ENCODE assay signal across 2 cellular contexts in genomic region chr10:77877461-77878344, GRCh38.
TF ChIP-seq lines count a peak whose summit lies in the region.

No MANE protein-coding gene starts in this region.

TF ChIP-seq in SK-N-SH treated with all-trans-retinoic acid at 6 μM for 48 hours, 23 proteins besides CTCF, POLR2A, EP300 and RAD21 (continued from another document):
- TF ChIP-seq TSHZ2 (CRISPR knock-in tag; IDR thresholded peaks at IDR 0.05) = peak; percentile 71
- no peak for TF ChIP-seq ZNF565 (CRISPR knock-in tag; conservative IDR thresholded peaks at IDR 0.05; ENCODE audit: low read depth)
- TF ChIP-seq BACH2 (CRISPR knock-in tag; IDR thresholded peaks at IDR 0.05; ENCODE audit: borderline replicate concordance) = no peak
- TF ChIP-seq ESRRG (CRISPR knock-in tag; IDR thresholded peaks at IDR 0.05) = no peak
- TF ChIP-seq ZNF70 (CRISPR knock-in tag; IDR thresholded peaks at IDR 0.05) = 0 out of 2 replicates have a peak, but pooled peaks have one; percentile 12
- no peak for TF ChIP-seq PPARA (CRISPR knock-in tag; IDR thresholded peaks at IDR 0.05; ENCODE audit: borderline replicate concordance)
- TF ChIP-seq GLIS3 (CRISPR knock-in tag; IDR thresholded peaks at IDR 0.05) = no peak
- no peak for TF ChIP-seq RARB (CRISPR knock-in tag; IDR thresholded peaks at IDR 0.05)
- TF ChIP-seq OSR1 (CRISPR knock-in tag; IDR thresholded peaks at IDR 0.05) = no peak
- no peak for TF ChIP-seq ISL1 (CRISPR knock-in tag; IDR thresholded peaks at IDR 0.05)
- peak; percentile 51; the same call in 1 of the 2 replicates for TF ChIP-seq TCF4 (CRISPR knock-in tag; IDR thresholded peaks at IDR 0.05; ENCODE audit: borderline replicate concordance)
- no peak for TF ChIP-seq ZNF8 (CRISPR knock-in tag; IDR thresholded peaks at IDR 0.05)
- no peak for TF ChIP-seq POU6F1 (CRISPR knock-in tag; IDR thresholded peaks at IDR 0.05; ENCODE audit: borderline replicate concordance, low read depth)
- TF ChIP-seq CREB5 (CRISPR knock-in tag; IDR thresholded peaks at IDR 0.05; ENCODE audit: low read depth) = no peak
- TF ChIP-seq ZC3H10 (CRISPR knock-in tag; IDR thresholded peaks at IDR 0.05) = no peak
- no peak for TF ChIP-seq ZFP30 (CRISPR knock-in tag; IDR thresholded peaks at IDR 0.05)
- no peak for TF ChIP-seq SNAI2 (CRISPR knock-in tag; IDR thresholded peaks at IDR 0.05)
- no peak for TF ChIP-seq PATZ1 (CRISPR knock-in tag; IDR thresholded peaks at IDR 0.05; ENCODE audit: borderline replicate concordance)
- peak; percentile 49 for TF ChIP-seq ZFP3 (CRISPR knock-in tag; IDR thresholded peaks at IDR 0.05)

TF ChIP-seq in H1, 55 proteins besides CTCF, POLR2A, EP300 and RAD21 (continued from another document):
- TF ChIP-seq E2F6 (IDR thresholded peaks at IDR 0.05) (peak; percentile 84), SRF (IDR thresholded peaks at IDR 0.05; ENCODE audit: low read depth, low read length) (no peak), EGR1 (IDR thresholded peaks at IDR 0.05; ENCODE audit: borderline replicate concordance, low read depth, low read length) (0 out of 2 replicates have a peak, but pooled peaks have one; percentile 25), KDM1A (IDR thresholded peaks at IDR 0.05; ENCODE audit: borderline replicate concordance, low read length) (peak; percentile 43; the same call in 1 of the 2 replicates), SAP30 (IDR thresholded peaks at IDR 0.05; ENCODE audit: insufficient read depth, insufficient replicate concordance, low read length) (peak; percentile 93), CEBPB (IDR thresholded peaks at IDR 0.05; ENCODE audit: low read depth, low read length) (0 out of 2 replicates have a peak, but pooled peaks have one; percentile 33), SP2 (IDR thresholded peaks at IDR 0.05; ENCODE audit: low read length) (no peak), SUZ12 (IDR thresholded peaks at IDR 0.05; ENCODE audit: low read length) (no peak), ASH2L (IDR thresholded peaks at IDR 0.05; ENCODE audit: low read length) (peak; percentile 72), POLR2AphosphoS5 (IDR thresholded peaks at IDR 0.05; ENCODE audit: low read depth, low read length) (0 out of 2 replicates have a peak, but pooled peaks have one; percentile 58)
TF ChIP-seq in H1: peak in this region for 15.
